Comparison of ENCODE assay signal across 1 cellular context in genomic region chr6:79543411-79543810, GRCh38.
TF ChIP-seq lines count a peak whose summit lies in the region.

No MANE protein-coding gene starts in this region.

TF ChIP-seq in K562, 482 proteins besides CTCF, POLR2A, EP300 and RAD21 (continued from another document):
- TF ChIP-seq E2F8 (IDR thresholded peaks at IDR 0.05; ENCODE audit: low read depth, partially characterized antibody) (no peak), SMAD3 (CRISPR knock-in tag; conservative IDR thresholded peaks at IDR 0.05) (no peak), ZFX (CRISPR knock-in tag; IDR thresholded peaks at IDR 0.05) (no peak), BRCA1 (IDR thresholded peaks at IDR 0.05) (no peak), BRCA1 (CRISPR knock-in tag; IDR thresholded peaks at IDR 0.05) (no peak)
